ENCODE assay signal across 1 cellular context in genomic region chr14:103545219-103545914, GRCh38.
TF ChIP-seq lines count a peak whose summit lies in the region.

No MANE protein-coding gene starts in this region.

TF ChIP-seq in H1, 55 proteins besides CTCF, POLR2A, EP300 and RAD21:
- TF ChIP-seq SP2 (IDR thresholded peaks at IDR 0.05; ENCODE audit: low read length) (no peak), JUN (IDR thresholded peaks at IDR 0.05; ENCODE audit: low read depth, low read length) (no peak), PHF8 (conservative IDR thresholded peaks at IDR 0.05; ENCODE audit: low read depth, low read length) (no peak), TCF12 (IDR thresholded peaks at IDR 0.05; ENCODE audit: low read depth, low read length) (no peak), EZH2 (IDR thresholded peaks at IDR 0.05; ENCODE audit: low read depth, low read length, severe bottlenecking) (no peak), POLR2AphosphoS5 (IDR thresholded peaks at IDR 0.05; ENCODE audit: low read depth, low read length) (no peak)
